In genomic region chr11:129373489-129373953, GRCh38 we compare ENCODE assay signal across 8 cellular contexts. TPM values are rescaled to one million over a fixed set of nuclear protein-coding genes. Genes with fewer than 3 reads are reported as not detected.
DNase-seq lines count a peak whose midpoint lies in the region; ATAC-seq, FAIRE-seq and TF ChIP-seq lines count a peak whose summit lies in the region.

No MANE protein-coding gene starts in this region.

- H3K27ac ChIP-seq in kidney (ENCODE audit: low read depth in 2 of 2, low read length in 2 of 2) (peak overlapping the region in 1 of 2 donors; percentile 37), stomach (no peak overlapping the region)

- no peaks in the 10 kb centered on the region for H3K9me3 Mint-ChIP-seq in T-helper 2 cell treated with Interferon-gamma antibody and Interleukin-4, amounts not matched to agents 5 μg/mL and 100 μg/mL, for 36 hours

- no peak overlapping the region for H3K9ac ChIP-seq in kidney (ENCODE audit: low read length in 2 of 2)

- no peak for TF ChIP-seq EP300 in stomach (IDR thresholded peaks at IDR 0.05)

- H3K4me3 Mint-ChIP-seq in T-helper 2 cell treated with Interferon-gamma antibody and Interleukin-4, amounts not matched to agents 5 μg/mL and 100 μg/mL, for 36 hours = peak overlapping the region; percentile 70

- H3K36me3 ChIP-seq in kidney (ENCODE audit: control insufficient read depth in 1 of 2, insufficient read depth in 2 of 2, low read length in 2 of 2) = no peaks in the 10 kb centered on the region
- no peaks in the 10 kb centered on the region for H3K36me3 ChIP-seq in stomach

- TF ChIP-seq CTCF in kidney (IDR thresholded peaks at IDR 0.05; ENCODE audit: borderline replicate concordance, extremely low read depth, insufficient read depth) (no peak), stomach (IDR thresholded peaks at IDR 0.05) (no peak)

- no peak for DNase-seq in T-helper 2 cell treated with Interferon-gamma antibody and Interleukin-4, amounts not matched to agents 5 μg/mL and 100 μg/mL, for 36 hours (ENCODE audit: low spot score)
- DNase-seq in T-helper 2 cell = no peak
- DNase-seq in amniotic epithelial cell (ENCODE audit: low read depth) = peak; percentile 29
- DNase-seq in kidney = no peak
- no peak for DNase-seq in stomach
- DNase-seq in iPS-NIHi7 (ENCODE audit: extremely low spot score) = no peak
- no peak for DNase-seq in NCI-H187 treated with DMSO at 0.1 percent for 48 hours (lab: John Stamatoyannopoulos, UW)

- H3K27ac Mint-ChIP-seq in T-helper 2 cell treated with Interferon-gamma antibody and Interleukin-4, amounts not matched to agents 5 μg/mL and 100 μg/mL, for 36 hours = no peak overlapping the region

- WGBS in stomach, 5 donors = 2 to 9% (median 3%) methylated on average over 12 to 24 of the region's 24 CpGs

- ATAC-seq in activated CD4-positive, CD25-positive, alpha-beta regulatory T cell treated with anti-CD3 and anti-CD28 coated beads, Interleukin-2, amount 50 U/mL, for 24 hours = no peak

- intact Hi-C loops in kidney (cut with DNase I) = no loop called here
- intact Hi-C loops in stomach (cut with DNase I; ENCODE audit: low total_unique reads) = loop anchor here (5.0 kb wide), 1 partner anchor 319 kb away; no protein-coding TSS in a partner anchor

- peaks cover 5 to 6% of the 10 kb centered on the region in 2 donors for H3K4me1 ChIP-seq in kidney (ENCODE audit: control insufficient read depth in 1 of 2, insufficient read depth in 1 of 2, low read depth in 1 of 2, low read length in 2 of 2)
- peaks cover 38 to 50% (median 45%) of the 10 kb centered on the region in 4 donors for H3K4me1 ChIP-seq in stomach

- no peaks in the 10 kb centered on the region for H3K9me3 ChIP-seq in kidney (ENCODE audit: control insufficient read depth in 1 of 2, low read length in 2 of 2)
- H3K9me3 ChIP-seq in stomach = no peaks in the 10 kb centered on the region

- H3K27me3 Mint-ChIP-seq in T-helper 2 cell treated with Interferon-gamma antibody and Interleukin-4, amounts not matched to agents 5 μg/mL and 100 μg/mL, for 36 hours (ENCODE audit: low read depth) = peaks cover 87% of the 10 kb centered on the region

- no peak for TF ChIP-seq POLR2A in stomach (IDR thresholded peaks at IDR 0.05)

- peaks cover 18% of the 10 kb centered on the region for H3K4me1 Mint-ChIP-seq in T-helper 2 cell treated with Interferon-gamma antibody and Interleukin-4, amounts not matched to agents 5 μg/mL and 100 μg/mL, for 36 hours (ENCODE audit: low read depth)

- peak overlapping the region; percentile 4 to 56 for H3K4me3 ChIP-seq in kidney (ENCODE audit: low read length in 2 of 2)
- H3K4me3 ChIP-seq in stomach = peak overlapping the region; percentile 33 to 55 (median 48)

- no peak for FAIRE-seq in kidney (lab: Jason Lieb, UNC)

- H3K36me3 Mint-ChIP-seq in T-helper 2 cell treated with Interferon-gamma antibody and Interleukin-4, amounts not matched to agents 5 μg/mL and 100 μg/mL, for 36 hours (ENCODE audit: low read depth) = peaks cover 2% of the 10 kb centered on the region

- H3K27me3 ChIP-seq in stomach = peaks cover 10 to 96% (median 53%) of the 10 kb centered on the region in 3 donors

RNA-seq across cellular contexts. Expression of gene BARX2, which starts 2.1 kb away (rescaled TPM):
- total RNA-seq in kidney = 5.2 TPM
- polyA plus RNA-seq in kidney (ENCODE audit: insufficient read depth, low read depth, low replicate concordance) = 6.9 TPM
- 1 to 10 TPM in 4 of 5 donors, not detected in 1; 1.5 to 3.6 (median 2.3) TPM for total RNA-seq in stomach
- 10 to 100 TPM in 1 of 3 donors, 1 to 10 TPM in 2; 1.1 to 27.7 (median 4.6) TPM for polyA plus RNA-seq in stomach
